ENCODE assay signal across 29 cellular contexts in genomic region chr15:68995754-68996141, GRCh38. TPM values are rescaled to one million over a fixed set of nuclear protein-coding genes. Genes with fewer than 3 reads are reported as not detected.
"Had no signal": no experiment of that assay in that cellular context is flagged by ENCODE, and none has a peak within 500 bp of the region (broad histone marks: within the 10 kb centered on the region; RNA-seq: fewer than 3 reads in every experiment).

No MANE protein-coding gene starts in this region.

- H3K4me1 Mint-ChIP-seq: activated CD4-positive, alpha-beta T cell treated with anti-CD3 and anti-CD28 coated beads, Interleukin-2, amount 10 ng/mL, durations not matched to agents 24 days and 14 days; activated CD8-positive, alpha-beta memory T cell treated with anti-CD3 and anti-CD28 coated beads, Interleukin-2, amount 10 ng/mL, durations not matched to agents 7 days and 5 days; activated naive CD8-positive, alpha-beta T cell treated with anti-CD3 and anti-CD28 coated beads, Interleukin-2, amount 50 U/mL, for 24 hours had no signal

- H3K36me3 Mint-ChIP-seq: activated CD8-positive, alpha-beta memory T cell treated with anti-CD3 and anti-CD28 coated beads, Interleukin-2, amount 10 ng/mL, durations not matched to agents 7 days and 5 days; activated naive CD4-positive, alpha-beta T cell treated with anti-CD3 and anti-CD28 coated beads, Interleukin-2, amount 50 U/mL, for 72 hours; WTC11 had no signal

- H3K4me3 Mint-ChIP-seq: activated CD4-positive, alpha-beta T cell treated with anti-CD3 and anti-CD28 coated beads, Interleukin-2, amount 10 ng/mL, durations not matched to agents 24 days and 14 days; activated CD8-positive, alpha-beta memory T cell treated with anti-CD3 and anti-CD28 coated beads, Interleukin-2, amount 10 ng/mL, durations not matched to agents 7 days and 5 days; activated naive CD8-positive, alpha-beta T cell treated with anti-CD3 and anti-CD28 coated beads, Interleukin-2, amount 50 U/mL, for 24 hours; activated T-cell treated with anti-CD3 and anti-CD28 coated beads, Interleukin-2, amount 50 U/mL, for 24 hours; activated T-helper 1 cell treated with anti-CD3 and anti-CD28 coated beads, Interleukin-12 subunit alpha, Interleukin-12 subunit beta, Interleukin-2, Interleukin-4 antibody, amounts not matched to agents 30 ng/mL and 10 ng/mL and 1 ng/mL, durations not matched to agents 14 hours and 24 hours and 36 hours; T-helper 17 cell; WTC11 had no signal

- DNase-seq: activated CD4-positive, alpha-beta T cell treated with anti-CD3 and anti-CD28 coated beads for 1 hour; activated CD4-positive, alpha-beta T cell treated with anti-CD3 and anti-CD28 coated beads, Interleukin-2, amount 10 ng/mL, durations not matched to agents 24 days and 14 days; activated CD4-positive, alpha-beta T cell treated with anti-CD3 and anti-CD28 coated beads, Interleukin-2, amount 50 U/mL, for 48 hours; activated CD8-positive, alpha-beta memory T cell treated with anti-CD3 and anti-CD28 coated beads, Interleukin-2, amount 10 ng/mL, durations not matched to agents 7 days and 5 days; activated effector memory CD4-positive, alpha-beta T cell treated with Interleukin-2 at 50 U/mL for 16 hours; activated naive CD4-positive, alpha-beta T cell; activated naive CD8-positive, alpha-beta T cell treated with anti-CD3 and anti-CD28 coated beads, Interleukin-2, amount 50 U/mL, for 24 hours; activated T-cell treated with anti-CD3 and anti-CD28 coated beads, Interleukin-2, amount 50 U/mL, for 24 hours; amniotic stem cell; body of pancreas; central memory CD4-positive, alpha-beta T cell; Kasumi-1; KBM-7; NCI-H1105 treated with DMSO at 0.1 percent for 48 hours; NCI-H187; NCI-H2081; NCI-H446; NCI-H526; Peyer's patch; SHP77 treated with DMSO at 0.1 percent for 48 hours; T-helper 17 cell; T-helper 9 cell had no signal

- H3K4me3 ChIP-seq: ascending aorta, body of pancreas, Peyer's patch had no signal

- H3K27me3 ChIP-seq: ascending aorta, body of pancreas, Peyer's patch had no signal

- H3K27ac ChIP-seq: ascending aorta, body of pancreas, Peyer's patch, RWPE1 had no signal

- H3K36me3 ChIP-seq: ascending aorta, Peyer's patch had no signal

- H3K9me3 ChIP-seq: ascending aorta, body of pancreas, Peyer's patch had no signal

- H3K27ac Mint-ChIP-seq: activated CD4-positive, alpha-beta T cell treated with anti-CD3 and anti-CD28 coated beads, Interleukin-2, amount 10 ng/mL, durations not matched to agents 24 days and 14 days; activated CD8-positive, alpha-beta memory T cell treated with anti-CD3 and anti-CD28 coated beads, Interleukin-2, amount 10 ng/mL, durations not matched to agents 7 days and 5 days; activated naive CD4-positive, alpha-beta T cell treated with anti-CD3 and anti-CD28 coated beads, Interleukin-2, amount 50 U/mL, for 72 hours; activated naive CD8-positive, alpha-beta T cell treated with anti-CD3 and anti-CD28 coated beads, Interleukin-2, amount 50 U/mL, for 24 hours; activated T-cell treated with anti-CD3 and anti-CD28 coated beads, Interleukin-2, amount 50 U/mL, for 24 hours; activated T-helper 1 cell treated with anti-CD3 and anti-CD28 coated beads, Interleukin-12 subunit alpha, Interleukin-12 subunit beta, Interleukin-2, Interleukin-4 antibody, amounts not matched to agents 30 ng/mL and 10 ng/mL and 1 ng/mL, durations not matched to agents 14 hours and 24 hours and 36 hours; T-helper 17 cell; WTC11 had no signal

- H3K9me3 Mint-ChIP-seq: activated CD4-positive, alpha-beta T cell treated with anti-CD3 and anti-CD28 coated beads, Interleukin-2, amount 10 ng/mL, durations not matched to agents 24 days and 14 days; activated naive CD4-positive, alpha-beta T cell treated with anti-CD3 and anti-CD28 coated beads, Interleukin-2, amount 50 U/mL, for 72 hours; activated naive CD8-positive, alpha-beta T cell treated with anti-CD3 and anti-CD28 coated beads, Interleukin-2, amount 50 U/mL, for 24 hours; activated T-cell treated with anti-CD3 and anti-CD28 coated beads, Interleukin-2, amount 50 U/mL, for 24 hours; activated T-helper 1 cell treated with anti-CD3 and anti-CD28 coated beads, Interleukin-12 subunit alpha, Interleukin-12 subunit beta, Interleukin-2, Interleukin-4 antibody, amounts not matched to agents 30 ng/mL and 10 ng/mL and 1 ng/mL, durations not matched to agents 14 hours and 24 hours and 36 hours had no signal

- ATAC-seq: activated CD8-positive, alpha-beta memory T cell treated with anti-CD3 and anti-CD28 coated beads, Interleukin-2, amount 10 ng/mL, durations not matched to agents 7 days and 5 days; activated naive CD4-positive, alpha-beta T cell treated with anti-CD3 and anti-CD28 coated beads, Interleukin-2, amount 50 U/mL, for 72 hours; activated naive CD8-positive, alpha-beta T cell treated with anti-CD3 and anti-CD28 coated beads, Interleukin-2, amount 50 U/mL, for 24 hours; body of pancreas; T-helper 17 cell; WTC11 had no signal

- H3K27me3 Mint-ChIP-seq: activated T-cell treated with anti-CD3 and anti-CD28 coated beads, Interleukin-2, amount 50 U/mL, for 24 hours had no signal

- H3K4me1 ChIP-seq: ascending aorta, body of pancreas, Peyer's patch had no signal

RNA-seq across cellular contexts. Expression of gene NOX5, which starts 18.7 kb away (rescaled TPM):
- total RNA-seq: activated CD4-positive, alpha-beta T cell treated with anti-CD3 and anti-CD28 coated beads, Interleukin-2, amount 10 ng/mL, durations not matched to agents 24 days and 14 days; bronchial epithelial cell; chondrocyte; T-helper 17 cell; WTC11 had no signal
